ENCODE assay signal across 1 cellular context in genomic region chr16:27223701-27224100, GRCh38.
TF ChIP-seq lines count a peak whose summit lies in the region.

No MANE protein-coding gene starts in this region.

TF ChIP-seq in GM12878, 131 proteins besides CTCF, POLR2A, EP300 and RAD21:
- TF ChIP-seq, protein P1, sequence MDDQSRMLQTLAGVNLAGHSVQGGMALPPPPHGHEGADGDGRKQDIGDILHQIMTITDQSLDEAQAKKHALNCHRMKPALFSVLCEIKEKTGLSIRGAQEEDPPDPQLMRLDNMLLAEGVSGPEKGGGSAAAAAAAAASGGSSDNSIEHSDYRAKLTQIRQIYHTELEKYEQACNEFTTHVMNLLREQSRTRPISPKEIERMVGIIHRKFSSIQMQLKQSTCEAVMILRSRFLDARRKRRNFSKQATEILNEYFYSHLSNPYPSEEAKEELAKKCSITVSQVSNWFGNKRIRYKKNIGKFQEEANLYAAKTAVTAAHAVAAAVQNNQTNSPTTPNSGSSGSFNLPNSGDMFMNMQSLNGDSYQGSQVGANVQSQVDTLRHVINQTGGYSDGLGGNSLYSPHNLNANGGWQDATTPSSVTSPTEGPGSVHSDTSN (IDR thresholded peaks at IDR 0.05; ENCODE audit: insufficient replicate concordance, low read depth, low read length), result no peak
- TF ChIP-seq, protein P2, sequence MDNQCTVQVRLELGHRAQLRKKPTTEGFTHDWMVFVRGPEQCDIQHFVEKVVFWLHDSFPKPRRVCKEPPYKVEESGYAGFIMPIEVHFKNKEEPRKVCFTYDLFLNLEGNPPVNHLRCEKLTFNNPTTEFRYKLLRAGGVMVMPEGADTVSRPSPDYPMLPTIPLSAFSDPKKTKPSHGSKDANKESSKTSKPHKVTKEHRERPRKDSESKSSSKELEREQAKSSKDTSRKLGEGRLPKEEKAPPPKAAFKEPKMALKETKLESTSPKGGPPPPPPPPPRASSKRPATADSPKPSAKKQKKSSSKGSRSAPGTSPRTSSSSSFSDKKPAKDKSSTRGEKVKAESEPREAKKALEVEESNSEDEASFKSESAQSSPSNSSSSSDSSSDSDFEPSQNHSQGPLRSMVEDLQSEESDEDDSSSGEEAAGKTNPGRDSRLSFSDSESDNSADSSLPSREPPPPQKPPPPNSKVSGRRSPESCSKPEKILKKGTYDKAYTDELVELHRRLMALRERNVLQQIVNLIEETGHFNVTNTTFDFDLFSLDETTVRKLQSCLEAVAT (IDR thresholded peaks at IDR 0.05), result no peak
- TF ChIP-seq MEF2A (IDR thresholded peaks at IDR 0.05; ENCODE audit: insufficient read depth, low read depth, low read length) (no peak), MYC (IDR thresholded peaks at IDR 0.05; ENCODE audit: insufficient read depth, insufficient read length, insufficient replicate concordance, low read length, severe bottlenecking) (no peak), CREB1 (IDR thresholded peaks at IDR 0.05; ENCODE audit: low read depth) (no peak), IRF5 (IDR thresholded peaks at IDR 0.05; ENCODE audit: borderline replicate concordance) (no peak), SMAD1 (IDR thresholded peaks at IDR 0.05; ENCODE audit: low read depth, partially characterized antibody) (no peak), ASH2L (IDR thresholded peaks at IDR 0.05; ENCODE audit: borderline replicate concordance, low read depth) (no peak), RCOR1 (conservative IDR thresholded peaks at IDR 0.05; ENCODE audit: low read depth, low read length) (no peak), GATAD2B (conservative IDR thresholded peaks at IDR 0.05; ENCODE audit: low read depth) (no peak), USF2 (IDR thresholded peaks at IDR 0.05; ENCODE audit: borderline replicate concordance, low read depth, low read length) (no peak), POLR2AphosphoS2 (IDR thresholded peaks at IDR 0.05; ENCODE audit: low read depth, low read length) (no peak)
TF ChIP-seq in GM12878: peak in this region for 0.
